ENCODE assay signal across 17 cellular contexts in the genomic region with DNA sequence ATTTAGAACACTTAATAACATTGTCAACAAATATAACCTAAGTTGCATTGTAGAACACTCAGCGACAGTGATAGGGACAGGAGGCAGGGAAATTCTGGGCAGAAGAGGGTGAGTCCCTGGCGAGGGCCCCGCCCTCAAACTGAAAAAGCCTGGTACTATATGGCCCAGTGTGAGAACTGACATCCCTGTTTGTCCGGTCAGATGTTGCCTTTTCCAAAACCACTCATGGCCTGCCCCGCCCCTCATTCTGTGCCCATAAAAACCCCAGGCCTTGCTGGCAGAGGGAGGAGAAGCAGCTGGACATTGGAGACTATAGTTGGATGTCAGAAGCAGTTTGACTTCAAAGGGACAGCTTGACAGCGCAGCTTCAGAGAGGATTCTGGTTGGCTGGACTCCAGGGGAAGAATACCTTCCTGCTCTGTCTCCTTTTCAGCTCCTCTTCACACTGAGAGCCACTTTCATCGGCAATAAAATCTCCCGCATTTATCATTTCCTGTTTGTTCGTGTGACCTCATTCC. TPM values are rescaled to one million over a fixed set of nuclear protein-coding genes. Genes with fewer than 3 reads are reported as not detected.
DNase-seq lines count a peak whose midpoint lies in the region; TF ChIP-seq lines count a peak whose summit lies in the region.
"Had no signal": no experiment of that assay in that cellular context is flagged by ENCODE, and none has a peak within 500 bp of the region (broad histone marks: within the 10 kb centered on the region; RNA-seq: fewer than 3 reads in every experiment).

No MANE protein-coding gene starts in this region.

- 83 to 87% methylated on average over 6 to 9 of the region's 9 CpGs for WGBS in endodermal cell (ENCODE audit: insufficient coverage in 1 of 2, insufficient read length in 1 of 2), 2 experiments

- H3K27me3 ChIP-seq in iPS-20b (ENCODE audit: insufficient read depth, low read length), result no peaks in the 10 kb centered on the region
- H3K27me3 ChIP-seq in endodermal cell (ENCODE audit: control insufficient read depth, insufficient read depth, low read length, poor library complexity, severe bottlenecking), result no peaks in the 10 kb centered on the region

- no peak overlapping the region for H3K27ac ChIP-seq in iPS-20b (ENCODE audit: low read length)
- no peak overlapping the region for H3K27ac ChIP-seq in endodermal cell (ENCODE audit: low read depth, low read length)
- H3K27ac ChIP-seq: SK-N-MC had no signal

- H3K9me3 ChIP-seq in iPS-20b (ENCODE audit: insufficient read depth, low read depth, low read length) (no peaks in the 10 kb centered on the region), endodermal cell (ENCODE audit: control insufficient read depth, low read length) (peaks cover 17% of the 10 kb centered on the region)

- no peaks in the 10 kb centered on the region for H3K27me3 Mint-ChIP-seq in activated naive CD8-positive, alpha-beta T cell
- no peaks in the 10 kb centered on the region for H3K27me3 Mint-ChIP-seq in activated naive CD8-positive, alpha-beta T cell treated with anti-CD3 and anti-CD28 coated beads for 36 hours
- no peaks in the 10 kb centered on the region for H3K27me3 Mint-ChIP-seq in endodermal cell (ENCODE audit: insufficient read depth)

- H3K9me3 Mint-ChIP-seq in activated naive CD8-positive, alpha-beta T cell (ENCODE audit: low read depth), result peaks cover 11% of the 10 kb centered on the region
- peaks cover 29% of the 10 kb centered on the region for H3K9me3 Mint-ChIP-seq in activated naive CD8-positive, alpha-beta T cell treated with anti-CD3 and anti-CD28 coated beads for 36 hours
- H3K9me3 Mint-ChIP-seq in endodermal cell, result peaks cover 8% of the 10 kb centered on the region

- H3K4me3 Mint-ChIP-seq in activated naive CD8-positive, alpha-beta T cell, result no peak overlapping the region
- no peak overlapping the region for H3K4me3 Mint-ChIP-seq in activated naive CD8-positive, alpha-beta T cell treated with anti-CD3 and anti-CD28 coated beads for 36 hours
- no peak overlapping the region for H3K4me3 Mint-ChIP-seq in endodermal cell

- H3K4me3 ChIP-seq in iPS-20b (ENCODE audit: low read length), result peak overlapping the region; percentile 0; the same call in 1 of the 2 replicates
- no peak overlapping the region for H3K4me3 ChIP-seq in endodermal cell (ENCODE audit: low read length)
- H3K4me3 ChIP-seq: SK-N-MC had no signal

- peaks cover 49% of the 10 kb centered on the region for H3K4me1 Mint-ChIP-seq in activated naive CD8-positive, alpha-beta T cell (ENCODE audit: low read depth)
- peaks cover 35% of the 10 kb centered on the region for H3K4me1 Mint-ChIP-seq in activated naive CD8-positive, alpha-beta T cell treated with anti-CD3 and anti-CD28 coated beads for 36 hours
- no peaks in the 10 kb centered on the region for H3K4me1 Mint-ChIP-seq in endodermal cell

- no peak overlapping the region for H3K9ac ChIP-seq in iPS-20b (ENCODE audit: low read depth, low read length)
- no peak overlapping the region for H3K9ac ChIP-seq in endodermal cell (ENCODE audit: extremely low read depth, low read length, poor library complexity, severe bottlenecking)

- TF ChIP-seq CTCF in endodermal cell (conservative IDR thresholded peaks at IDR 0.05), result no peak

- peak overlapping the region; percentile 68 for H3K27ac Mint-ChIP-seq in activated naive CD8-positive, alpha-beta T cell
- H3K27ac Mint-ChIP-seq in activated naive CD8-positive, alpha-beta T cell treated with anti-CD3 and anti-CD28 coated beads for 36 hours, result no peak overlapping the region
- no peak overlapping the region for H3K27ac Mint-ChIP-seq in endodermal cell

- H3K36me3 ChIP-seq in iPS-20b (ENCODE audit: insufficient read depth, low read depth, low read length) (no peaks in the 10 kb centered on the region), endodermal cell (ENCODE audit: control insufficient read depth, insufficient read depth, low read length) (no peaks in the 10 kb centered on the region)

- peaks cover 24% of the 10 kb centered on the region for H3K36me3 Mint-ChIP-seq in activated naive CD8-positive, alpha-beta T cell
- peaks cover 59% of the 10 kb centered on the region for H3K36me3 Mint-ChIP-seq in activated naive CD8-positive, alpha-beta T cell treated with anti-CD3 and anti-CD28 coated beads for 36 hours
- peaks cover 9% of the 10 kb centered on the region for H3K36me3 Mint-ChIP-seq in endodermal cell (ENCODE audit: low read depth)

- H3K4me1 ChIP-seq in iPS-20b (ENCODE audit: insufficient read depth, low read length), result no peaks in the 10 kb centered on the region; the same call in 1 of the 2 replicates
- no peaks in the 10 kb centered on the region for H3K4me1 ChIP-seq in endodermal cell (ENCODE audit: control insufficient read depth, insufficient read depth, low read length)

- no peak for DNase-seq in activated naive CD8-positive, alpha-beta T cell treated with anti-CD3 and anti-CD28 coated beads for 36 hours
- DNase-seq in RKO (ENCODE audit: low spot score) (peak; percentile 8), endodermal cell (no peak), NCI-H526 treated with DMSO at 0.1 percent for 48 hours (lab: John Stamatoyannopoulos, UW) (no peak), HUDEP-2 (lab: John Stamatoyannopoulos, UW; ENCODE audit: unreplicated experiment in 76 of 76) (no peak)
- DNase-seq in activated CD4-positive, alpha-beta T cell treated with anti-CD3 and anti-CD28 coated beads for 4 hours, result no peak
- DNase-seq: 8988T; Calu3; IMR-90; Kasumi-1; NCI-H1930; NCI-H69; NK-92 treated with Interleukin-12 subunit alpha and Interleukin-12 subunit beta, amount 100 ng/mL, for 24 hours; T-helper 1 cell had no signal

RNA-seq across cellular contexts. Expression of a gene that starts 47.0 kb away (rescaled TPM):
- 10 to 100 TPM; 23.4 to 25.0 TPM for total RNA-seq in activated naive CD8-positive, alpha-beta T cell treated with anti-CD3 and anti-CD28 coated beads for 36 hours
- 10 to 100 TPM; 32.1 to 34.0 TPM for total RNA-seq in endodermal cell
- polyA plus RNA-seq in endodermal cell (2013, experiment 1 of 2), result 19.1 TPM
- 19.8 TPM for polyA plus RNA-seq in endodermal cell (2013, experiment 2 of 2)
